ENCODE assay signal across 8 cellular contexts in the genomic region with DNA sequence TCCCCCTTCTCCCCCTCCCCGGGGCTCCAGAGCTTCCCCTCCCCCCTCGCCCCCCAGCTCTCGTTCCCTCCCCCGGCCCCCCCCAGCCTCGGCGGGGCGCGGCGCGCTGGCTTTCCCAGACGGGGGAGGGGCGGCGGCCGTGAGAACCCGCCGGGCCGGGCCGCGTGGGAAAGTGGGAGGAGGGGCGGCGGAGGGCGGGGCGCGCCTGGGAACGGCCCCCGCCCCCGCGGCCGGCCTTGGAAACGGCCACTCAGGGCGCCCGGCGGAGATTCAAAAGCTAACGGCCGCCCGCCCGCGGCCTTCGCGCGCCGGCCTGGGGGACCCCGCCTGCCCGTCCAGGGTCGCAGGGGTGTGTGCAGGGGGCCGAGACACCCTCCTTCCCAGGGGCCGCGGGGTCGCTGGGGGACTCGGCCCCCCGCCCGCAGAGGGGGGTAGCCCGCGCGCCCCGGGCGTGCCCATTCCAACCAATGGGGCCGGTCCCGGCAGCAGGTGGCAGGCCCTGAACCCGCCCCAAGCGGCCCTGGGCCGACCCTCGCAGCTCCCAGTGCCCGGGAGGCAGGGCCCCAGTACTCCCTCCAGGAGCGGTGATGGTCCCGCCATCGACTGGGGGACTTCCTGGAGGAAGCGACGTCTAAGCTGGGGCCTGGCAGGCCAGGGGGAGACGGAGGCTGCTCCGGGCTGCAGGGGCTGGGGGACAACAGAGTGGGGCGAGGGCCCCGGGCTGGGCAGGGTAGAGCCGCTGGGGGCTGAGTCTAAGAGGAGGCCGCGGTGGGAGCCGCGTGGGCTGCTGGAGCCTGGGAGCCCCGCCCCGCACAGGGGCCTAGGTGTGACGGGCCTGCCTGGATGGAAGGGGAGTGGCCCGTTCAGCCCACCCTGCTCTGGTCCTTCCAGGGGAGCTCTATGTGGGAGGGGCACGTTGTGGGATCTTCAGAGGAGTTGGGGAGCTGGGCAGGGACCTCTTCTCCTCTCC. TPM values are rescaled to one million over a fixed set of nuclear protein-coding genes. Genes with fewer than 3 reads are reported as not detected.
DNase-seq lines count a peak whose midpoint lies in the region; ATAC-seq and TF ChIP-seq lines count a peak whose summit lies in the region.

No MANE protein-coding gene starts in this region.

- TF ChIP-seq POLR2A in body of pancreas (IDR thresholded peaks at IDR 0.05), result no peak
- TF ChIP-seq POLR2A in right lobe of liver (IDR thresholded peaks at IDR 0.05), result no peak

- peak overlapping the region; percentile 33; the same call in 1 of the 2 replicates for H3K9ac ChIP-seq in ES-I3 (ENCODE audit: low read depth, low read length)

- H3K27ac ChIP-seq in body of pancreas, result peak overlapping the region in 3 of 4 donors; percentile 50 to 100 (median 99)
- no peak overlapping the region for H3K27ac ChIP-seq in right lobe of liver

- 6 to 18% methylated on average over 14 to 23 of the region's 83 CpGs for WGBS in body of pancreas, 2 donors
- WGBS in right lobe of liver (ENCODE audit: insufficient coverage, low coverage, low lambda C conversion rate, missing lambda C conversion rate), result 3% methylated on average over 7 of the region's 83 CpGs

- peak; percentile 66 to 80 (median 74) for DNase-seq in body of pancreas
- peak in 2 of 3 donors; percentile 53 to 57 for DNase-seq in right lobe of liver
- no peak for DNase-seq in stimulated activated CD8-positive, alpha-beta memory T cell treated with anti-CD3 and anti-CD28 coated beads, Interleukin-4, amount 100 ng/mL, for 48 hours

- H3K4me3 ChIP-seq in body of pancreas, result no peak overlapping the region
- peak overlapping the region in 1 of 3 donors; percentile 16 for H3K4me3 ChIP-seq in right lobe of liver

- ATAC-seq in body of pancreas (peak; percentile 3), right lobe of liver (peak in 3 of 4 donors; percentile 10 to 30 (median 15)), HG02840 (IDR thresholded peaks at IDR 0.05; ENCODE audit: low FRiP score, unreplicated experiment) (no peak), GM21529 (IDR thresholded peaks at IDR 0.05; ENCODE audit: unreplicated experiment) (no peak), GM19455 (IDR thresholded peaks at IDR 0.05; ENCODE audit: unreplicated experiment) (no peak)

- H3K27me3 ChIP-seq in body of pancreas (no peaks in the 10 kb centered on the region), right lobe of liver (no peaks in the 10 kb centered on the region)

- intact Hi-C loops in body of pancreas (cut with DNase I), result loop anchor here (10.0 kb wide), 1 partner anchor 99 kb away; no protein-coding TSS in a partner anchor
- intact Hi-C loops in right lobe of liver (cut with DNase I), result no loop called here

- TF ChIP-seq CTCF in body of pancreas (IDR thresholded peaks at IDR 0.05), result no peak
- no peak for TF ChIP-seq CTCF in right lobe of liver (IDR thresholded peaks at IDR 0.05)

- H3K9me3 ChIP-seq in ES-I3 (ENCODE audit: control insufficient read depth, insufficient read depth, low read length) (no peaks in the 10 kb centered on the region), body of pancreas (no peaks in the 10 kb centered on the region), right lobe of liver (no peaks in the 10 kb centered on the region)

- H3K4me1 ChIP-seq in ES-I3 (ENCODE audit: insufficient read depth, low read length), result peaks cover 16% of the 10 kb centered on the region; the same call in 1 of the 2 replicates
- peaks cover 69% of the 10 kb centered on the region for H3K4me1 ChIP-seq in body of pancreas
- peaks cover 0 to 4% (median 0%) of the 10 kb centered on the region in 4 donors for H3K4me1 ChIP-seq in right lobe of liver

- TF ChIP-seq RAD21 in Ishikawa (IDR thresholded peaks at IDR 0.05; ENCODE audit: low read depth), result no peak

- H3K36me3 ChIP-seq in ES-I3 (ENCODE audit: insufficient read depth, low read length) (no peaks in the 10 kb centered on the region), body of pancreas (replicated peaks in 1 of 2; ENCODE audit: insufficient read depth in 1 of 2, low read depth in 2 of 2) (no peaks in the 10 kb centered on the region), right lobe of liver (no peaks in the 10 kb centered on the region)

- no peak; the same call in 1 of the 2 replicates for TF ChIP-seq EP300 in Ishikawa (IDR thresholded peaks at IDR 0.05; ENCODE audit: borderline replicate concordance)

TF ChIP-seq in Ishikawa, 13 proteins besides CTCF, POLR2A, EP300 and RAD21:
- TF ChIP-seq ZBTB7A (IDR thresholded peaks at IDR 0.05; ENCODE audit: low read depth) (peak; percentile 85), TEAD4 (IDR thresholded peaks at IDR 0.05) (no peak), NFIC (IDR thresholded peaks at IDR 0.05) (no peak), FOXM1 (IDR thresholded peaks at IDR 0.05; ENCODE audit: borderline replicate concordance, low read depth) (peak; percentile 27; the same call in 1 of the 2 replicates), TAF1 (IDR thresholded peaks at IDR 0.05; ENCODE audit: low read depth) (peak; percentile 16; the same call in 1 of the 2 replicates), TCF12 (IDR thresholded peaks at IDR 0.05; ENCODE audit: low read depth) (peak; percentile 64; the same call in 1 of the 2 replicates), YY1 (IDR thresholded peaks at IDR 0.05; ENCODE audit: low read depth) (no peak), CREB1 (IDR thresholded peaks at IDR 0.05; ENCODE audit: low read depth) (no peak), EGR1 (IDR thresholded peaks at IDR 0.05) (peak; percentile 72), CEBPB (IDR thresholded peaks at IDR 0.05) (no peak)
- TF ChIP-seq, protein P1, sequence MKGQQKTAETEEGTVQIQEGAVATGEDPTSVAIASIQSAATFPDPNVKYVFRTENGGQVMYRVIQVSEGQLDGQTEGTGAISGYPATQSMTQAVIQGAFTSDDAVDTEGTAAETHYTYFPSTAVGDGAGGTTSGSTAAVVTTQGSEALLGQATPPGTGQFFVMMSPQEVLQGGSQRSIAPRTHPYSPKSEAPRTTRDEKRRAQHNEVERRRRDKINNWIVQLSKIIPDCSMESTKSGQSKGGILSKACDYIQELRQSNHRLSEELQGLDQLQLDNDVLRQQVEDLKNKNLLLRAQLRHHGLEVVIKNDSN (IDR thresholded peaks at IDR 0.05), result no peak
- TF ChIP-seq, protein P2, sequence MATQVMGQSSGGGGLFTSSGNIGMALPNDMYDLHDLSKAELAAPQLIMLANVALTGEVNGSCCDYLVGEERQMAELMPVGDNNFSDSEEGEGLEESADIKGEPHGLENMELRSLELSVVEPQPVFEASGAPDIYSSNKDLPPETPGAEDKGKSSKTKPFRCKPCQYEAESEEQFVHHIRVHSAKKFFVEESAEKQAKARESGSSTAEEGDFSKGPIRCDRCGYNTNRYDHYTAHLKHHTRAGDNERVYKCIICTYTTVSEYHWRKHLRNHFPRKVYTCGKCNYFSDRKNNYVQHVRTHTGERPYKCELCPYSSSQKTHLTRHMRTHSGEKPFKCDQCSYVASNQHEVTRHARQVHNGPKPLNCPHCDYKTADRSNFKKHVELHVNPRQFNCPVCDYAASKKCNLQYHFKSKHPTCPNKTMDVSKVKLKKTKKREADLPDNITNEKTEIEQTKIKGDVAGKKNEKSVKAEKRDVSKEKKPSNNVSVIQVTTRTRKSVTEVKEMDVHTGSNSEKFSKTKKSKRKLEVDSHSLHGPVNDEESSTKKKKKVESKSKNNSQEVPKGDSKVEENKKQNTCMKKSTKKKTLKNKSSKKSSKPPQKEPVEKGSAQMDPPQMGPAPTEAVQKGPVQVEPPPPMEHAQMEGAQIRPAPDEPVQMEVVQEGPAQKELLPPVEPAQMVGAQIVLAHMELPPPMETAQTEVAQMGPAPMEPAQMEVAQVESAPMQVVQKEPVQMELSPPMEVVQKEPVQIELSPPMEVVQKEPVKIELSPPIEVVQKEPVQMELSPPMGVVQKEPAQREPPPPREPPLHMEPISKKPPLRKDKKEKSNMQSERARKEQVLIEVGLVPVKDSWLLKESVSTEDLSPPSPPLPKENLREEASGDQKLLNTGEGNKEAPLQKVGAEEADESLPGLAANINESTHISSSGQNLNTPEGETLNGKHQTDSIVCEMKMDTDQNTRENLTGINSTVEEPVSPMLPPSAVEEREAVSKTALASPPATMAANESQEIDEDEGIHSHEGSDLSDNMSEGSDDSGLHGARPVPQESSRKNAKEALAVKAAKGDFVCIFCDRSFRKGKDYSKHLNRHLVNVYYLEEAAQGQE (IDR thresholded peaks at IDR 0.05; ENCODE audit: low read depth), result no peak
- TF ChIP-seq, protein P3, sequence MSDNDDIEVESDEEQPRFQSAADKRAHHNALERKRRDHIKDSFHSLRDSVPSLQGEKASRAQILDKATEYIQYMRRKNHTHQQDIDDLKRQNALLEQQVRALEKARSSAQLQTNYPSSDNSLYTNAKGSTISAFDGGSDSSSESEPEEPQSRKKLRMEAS (IDR thresholded peaks at IDR 0.05), result peak; percentile 23; the same call in 1 of the 2 replicates

RNA-seq across cellular contexts. Expression of a gene that starts 14.2 kb away (rescaled TPM):
- total RNA-seq in body of pancreas (10 to 100 TPM; 18.4 to 24.4 TPM), right lobe of liver (1 to 10 TPM in 3 of 6 experiments, under 1 TPM in 3; 0.57 to 2.3 (median 0.98) TPM)

RNA-seq across cellular contexts. Expression of a gene that starts 38.8 kb away (rescaled TPM):
- total RNA-seq in body of pancreas (10 to 100 TPM in 1 of 2 donors, 1 to 10 TPM in 1; 9.9 to 12.2 TPM), right lobe of liver (1 to 10 TPM; 2.2 to 4.9 (median 3.7) TPM)

Comparison
In these comparisons a context has a peak if more than half of its experiments do, and no peak if none do; other contexts are left out.
1. ATAC-seq: peak in body of pancreas (single experiment) and right lobe of liver (3 of 4); none in HG02840 (single experiment), GM21529 (single experiment) and GM19455 (single experiment).
2. H3K27ac ChIP-seq: peak in body of pancreas (3 of 4); none in right lobe of liver (0 of 3).
3. RNA of a gene that starts 14.2 kb away (total RNA-seq): 18.4 to 24.4 TPM in body of pancreas; 0.57 to 2.3 TPM in right lobe of liver; every median in the first group is over 4 times any median in the second.